Comparison of ENCODE assay signal across 10 cellular contexts in the genomic region with DNA sequence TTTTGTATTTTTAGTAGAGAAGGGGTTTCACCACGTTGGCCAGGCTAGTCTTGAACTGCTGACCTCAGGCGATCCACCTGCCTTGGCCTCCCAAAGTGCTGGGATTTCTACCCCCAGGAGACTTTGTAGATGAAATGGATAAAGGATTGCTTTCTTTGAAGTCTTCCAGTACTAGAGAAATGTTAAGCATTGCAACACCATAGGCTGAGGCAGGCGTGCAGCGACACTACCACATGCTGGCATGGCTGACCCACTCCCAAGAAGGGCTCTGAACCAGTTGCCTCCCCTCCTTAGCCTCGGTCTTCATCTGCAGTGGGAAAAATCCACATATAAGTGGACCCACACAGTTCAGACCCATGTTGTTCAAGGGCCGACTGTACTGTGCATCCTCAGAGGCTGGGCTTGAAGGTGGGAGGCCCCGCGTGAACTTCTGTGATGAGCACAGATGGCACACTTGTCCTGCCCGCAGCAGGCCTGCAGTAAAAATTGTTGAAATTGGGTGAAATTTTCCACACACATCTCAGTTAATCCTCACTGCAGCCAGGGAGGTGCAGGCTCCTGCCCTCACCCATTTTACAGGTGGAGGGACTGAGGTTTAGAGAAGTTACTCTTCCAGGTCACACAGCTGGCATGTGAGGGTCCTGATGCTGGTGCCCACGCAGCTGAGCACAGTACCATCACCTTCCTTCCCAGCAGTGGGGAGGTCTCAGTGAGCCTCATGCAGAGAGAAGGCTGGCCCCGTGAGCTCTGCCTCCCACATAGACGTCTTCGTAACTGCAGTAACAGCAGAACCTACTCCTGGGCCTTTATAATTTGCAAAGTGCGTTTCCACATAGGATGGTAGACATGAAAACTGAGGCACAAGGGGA. TPM values are rescaled to one million over a fixed set of nuclear protein-coding genes. Genes with fewer than 3 reads are reported as not detected.
"Had no signal": no experiment of that assay in that cellular context is flagged by ENCODE, and none has a peak within 500 bp of the region (broad histone marks: within the 10 kb centered on the region; RNA-seq: fewer than 3 reads in every experiment).

No MANE protein-coding gene starts in this region.

- H3K4me1 Mint-ChIP-seq: activated naive CD4-positive, alpha-beta T cell treated with anti-CD3 and anti-CD28 coated beads, Interleukin-2, amount 50 U/mL, for 24 hours; activated T-helper 17 cell treated with anti-CD3 and anti-CD28 coated beads, Interleukin-2, amount 50 U/mL, for 72 hours; stimulated activated effector memory CD8-positive, alpha-beta T cell treated with anti-CD3 and anti-CD28 coated beads, Interleukin-12 subunit alpha, Interleukin-12 subunit beta, amount 100 ng/mL, for 72 hours had no signal

- H3K9me3 Mint-ChIP-seq: T-helper 1 cell treated with Interleukin-12 subunit alpha and Interleukin-12 subunit beta and Interleukin-4 antibody, amounts not matched to agents 30 μg/mL and 1 μg/mL, for 36 hours had no signal

- ATAC-seq: activated CD8-positive, alpha-beta T cell treated with anti-CD3 and anti-CD28 coated beads for 36 hours; activated T-helper 17 cell treated with anti-CD3 and anti-CD28 coated beads, Interleukin-2, amount 50 U/mL, for 72 hours; pancreas; stimulated activated effector memory CD8-positive, alpha-beta T cell treated with anti-CD3 and anti-CD28 coated beads, Interleukin-12 subunit alpha, Interleukin-12 subunit beta, amount 100 ng/mL, for 72 hours had no signal

- H3K4me3 Mint-ChIP-seq: activated CD8-positive, alpha-beta T cell treated with anti-CD3 and anti-CD28 coated beads for 36 hours; activated naive CD4-positive, alpha-beta T cell treated with anti-CD3 and anti-CD28 coated beads, Interleukin-2, amount 50 U/mL, for 24 hours; activated T-helper 17 cell treated with anti-CD3 and anti-CD28 coated beads, Interleukin-2, amount 50 U/mL, for 72 hours; nephron progenitor cell; stimulated activated effector memory CD8-positive, alpha-beta T cell treated with anti-CD3 and anti-CD28 coated beads, Interleukin-12 subunit alpha, Interleukin-12 subunit beta, amount 100 ng/mL, for 72 hours; T-helper 1 cell treated with Interleukin-12 subunit alpha and Interleukin-12 subunit beta and Interleukin-4 antibody, amounts not matched to agents 30 μg/mL and 1 μg/mL, for 36 hours had no signal

- H3K27ac Mint-ChIP-seq: activated CD8-positive, alpha-beta T cell treated with anti-CD3 and anti-CD28 coated beads for 36 hours; activated naive CD4-positive, alpha-beta T cell treated with anti-CD3 and anti-CD28 coated beads, Interleukin-2, amount 50 U/mL, for 24 hours; activated T-helper 17 cell treated with anti-CD3 and anti-CD28 coated beads, Interleukin-2, amount 50 U/mL, for 72 hours; nephron progenitor cell; T-helper 1 cell treated with Interleukin-12 subunit alpha and Interleukin-12 subunit beta and Interleukin-4 antibody, amounts not matched to agents 30 μg/mL and 1 μg/mL, for 36 hours had no signal

- DNase-seq: activated CD4-positive, alpha-beta T cell treated with anti-CD3 and anti-CD28 coated beads for 4 hours; activated CD8-positive, alpha-beta memory T cell treated with anti-CD3 and anti-CD28 coated beads, Interleukin-2, amount 50 U/mL, for 48 hours; activated CD8-positive, alpha-beta T cell treated with anti-CD3 and anti-CD28 coated beads for 36 hours; amygdala; nephron progenitor cell had no signal

- H3K36me3 Mint-ChIP-seq: activated naive CD4-positive, alpha-beta T cell treated with anti-CD3 and anti-CD28 coated beads, Interleukin-2, amount 50 U/mL, for 24 hours had no signal

RNA-seq across cellular contexts. Expression of a gene that starts 35.5 kb away (rescaled TPM):
- total RNA-seq: activated T-helper 17 cell treated with anti-CD3 and anti-CD28 coated beads, Interleukin-2, amount 50 U/mL, for 72 hours had no signal
